ENCODE assay signal across 12 cellular contexts in the genomic region with DNA sequence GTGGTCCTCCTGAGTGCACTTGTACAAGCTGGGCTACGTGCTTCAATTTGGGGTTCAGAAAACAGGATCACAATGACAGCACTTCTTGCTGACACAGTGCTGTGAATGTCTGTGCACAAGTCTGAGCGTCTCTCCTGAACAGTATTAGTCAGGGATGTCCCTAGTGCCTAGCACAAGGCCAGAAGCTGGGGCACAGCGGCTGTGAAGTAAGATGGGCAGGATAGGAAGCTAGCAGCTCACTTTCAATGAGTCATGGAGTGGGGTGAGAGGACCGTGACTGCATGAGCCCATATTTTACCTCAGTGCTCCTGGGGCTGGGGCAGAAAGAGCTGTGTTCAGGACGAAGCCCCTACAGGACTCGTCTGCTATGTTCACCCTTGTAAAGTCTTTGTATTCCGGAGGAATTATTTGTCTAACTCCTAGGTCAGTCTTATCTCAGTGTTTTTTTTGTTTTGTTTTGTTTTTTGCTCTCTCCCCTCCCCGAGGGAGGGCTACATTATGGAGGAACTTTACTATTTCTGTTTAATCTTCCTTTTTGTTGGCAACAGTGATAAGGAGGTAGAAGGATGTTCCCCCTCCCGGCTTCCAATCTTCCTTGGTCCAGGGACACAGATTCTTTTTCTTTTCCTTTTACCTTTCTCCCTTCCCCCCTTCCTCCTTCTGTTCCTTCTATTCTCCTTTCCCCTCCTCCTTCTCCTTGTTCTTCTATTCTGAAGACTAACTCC. TPM values are rescaled to one million over a fixed set of nuclear protein-coding genes. Genes with fewer than 3 reads are reported as not detected.
A peak's percentile ranks its signal among the peaks of the same experiment; 100 is the strongest.
DNase-seq lines count a peak whose midpoint lies in the region; ATAC-seq, FAIRE-seq and TF ChIP-seq lines count a peak whose summit lies in the region.
"Had no signal": no experiment of that assay in that cellular context is flagged by ENCODE, and none has a peak within 500 bp of the region (broad histone marks: within the 10 kb centered on the region; RNA-seq: fewer than 3 reads in every experiment).

No MANE protein-coding gene starts in this region.

- FAIRE-seq in H54 (lab: Jason Lieb, UNC): peak; percentile 92

- no peak for TF ChIP-seq CTCF in PC-3 (conservative IDR thresholded peaks at IDR 0.05; ENCODE audit: low read depth, low read length)
- no peak for TF ChIP-seq CTCF in epithelial cell of esophagus (IDR thresholded peaks at IDR 0.05; ENCODE audit: insufficient read depth, low read depth, low read length, missing control alignments)
- no peak for TF ChIP-seq CTCF in sigmoid colon (IDR thresholded peaks at IDR 0.05)
- no peak for TF ChIP-seq CTCF in prostate gland (IDR thresholded peaks at IDR 0.05)

- H3K4me1 ChIP-seq in PC-3 (ENCODE audit: insufficient read depth, low read length) (peaks cover 5% of the 10 kb centered on the region; the same call in 1 of the 2 replicates), sigmoid colon (peaks cover 0 to 35% (median 15%) of the 10 kb centered on the region in 4 donors), prostate gland (replicated peaks) (no peaks in the 10 kb centered on the region)
- no peaks in the 10 kb centered on the region for H3K4me1 ChIP-seq in CD8-positive, alpha-beta memory T cell (ENCODE audit: insufficient read depth, low read length)

- H3F3A ChIP-seq in PC-3 (ENCODE audit: low read length, unreplicated experiment): no peaks in the 10 kb centered on the region

- no peak overlapping the region for H3K4me2 ChIP-seq in PC-3 (ENCODE audit: low read length)

- H3K27ac Mint-ChIP-seq in CD8-positive, alpha-beta memory T cell: no peak overlapping the region
- H3K27ac Mint-ChIP-seq: stimulated activated naive CD8-positive, alpha-beta T cell treated with anti-CD3 and anti-CD28 coated beads, Interleukin-15, amount 100 ng/mL, for 72 hours had no signal

- H3K4me1 Mint-ChIP-seq in CD8-positive, alpha-beta memory T cell: peaks cover 2 to 6% (median 4%) of the 10 kb centered on the region in 3 donors

- intact Hi-C loops in PC-3 (cut with micrococcal nuclease) (no loop called here), sigmoid colon (cut with DNase I) (no loop called here), prostate gland (cut with DNase I) (no loop called here)

- no peaks in the 10 kb centered on the region for H3K9me2 ChIP-seq in PC-3 (replicated peaks; ENCODE audit: low read length)

- peak; percentile 51 for ATAC-seq in PC-3
- ATAC-seq in HG02840 (IDR thresholded peaks at IDR 0.05; ENCODE audit: low FRiP score, unreplicated experiment): no peak
- ATAC-seq: stimulated activated naive CD8-positive, alpha-beta T cell treated with anti-CD3 and anti-CD28 coated beads, Interleukin-15, amount 100 ng/mL, for 72 hours had no signal

- no peaks in the 10 kb centered on the region for H3K36me3 Mint-ChIP-seq in CD8-positive, alpha-beta memory T cell

- H3K79me2 ChIP-seq in PC-3 (ENCODE audit: low read length): no peaks in the 10 kb centered on the region

- no peak overlapping the region for H3K9ac ChIP-seq in PC-3 (ENCODE audit: low read length)

- no peaks in the 10 kb centered on the region for H4K20me1 ChIP-seq in PC-3 (ENCODE audit: low read length)

- no peaks in the 10 kb centered on the region for H3K9me3 Mint-ChIP-seq in CD8-positive, alpha-beta memory T cell
- H3K9me3 Mint-ChIP-seq: stimulated activated naive CD8-positive, alpha-beta T cell treated with anti-CD3 and anti-CD28 coated beads, Interleukin-15, amount 100 ng/mL, for 72 hours had no signal

- TF ChIP-seq POLR2A in H54 (IDR thresholded peaks at IDR 0.05; ENCODE audit: low read depth, low read length) (no peak), sigmoid colon (IDR thresholded peaks at IDR 0.05) (no peak), prostate gland (IDR thresholded peaks at IDR 0.05) (no peak)

- no peak overlapping the region for H3K4me3 Mint-ChIP-seq in CD8-positive, alpha-beta memory T cell
- H3K4me3 Mint-ChIP-seq: stimulated activated naive CD8-positive, alpha-beta T cell treated with anti-CD3 and anti-CD28 coated beads, Interleukin-15, amount 100 ng/mL, for 72 hours had no signal

- no TSS peak for BruUV-seq in PC-3 (replicated peaks; lab: Mats Ljungman, UMichigan)

- H3K27ac ChIP-seq in PC-3 (ENCODE audit: low read length) (no peak overlapping the region), sigmoid colon (peak overlapping the region in 3 of 4 donors; percentile 44 to 52 (median 52)), prostate gland (no peak overlapping the region)
- no peak overlapping the region for H3K27ac ChIP-seq in CD8-positive, alpha-beta memory T cell (ENCODE audit: low read depth, low read length)
- H3K27ac ChIP-seq: SJCRH30 had no signal

- WGBS in sigmoid colon, 2 donors: 81 to 85% methylated on average over 9 of the region's 9 CpGs
- 68% methylated on average over 9 of the region's 9 CpGs for WGBS in prostate gland

- peaks cover 28 to 42% of the 10 kb centered on the region in 2 donors for H3K27me3 Mint-ChIP-seq in CD8-positive, alpha-beta memory T cell

- H3K27me3 ChIP-seq in PC-3 (ENCODE audit: low read length): peaks cover 19% of the 10 kb centered on the region
- no peaks in the 10 kb centered on the region for H3K27me3 ChIP-seq in sigmoid colon
- peaks cover 7% of the 10 kb centered on the region for H3K27me3 ChIP-seq in CD8-positive, alpha-beta memory T cell (ENCODE audit: insufficient read depth, low read length, poor library complexity, severe bottlenecking)
- H3K27me3 ChIP-seq in prostate gland (replicated peaks; ENCODE audit: insufficient read depth): no peaks in the 10 kb centered on the region
- H3K27me3 ChIP-seq: MG63, SJCRH30 had no signal

- POLR2A ChIA-PET in PC-3 (lab: Charles Lee; ENCODE audit: unreplicated experiment): interaction anchor here (0.6 kb wide), 1 partner anchor 606 kb away, joined by 3 read pairs; no protein-coding TSS in a partner anchor
- POLR2A ChIA-PET in CD8-positive, alpha-beta memory T cell (lab: Charles Lee): no interaction called here

- CTCF ChIA-PET in PC-3 (lab: Charles Lee): interaction anchor here (0.5 to 1.1 kb wide), 2 partner anchors 9 to 204 kb away, joined by 3 read pairs; no protein-coding TSS in a partner anchor
- CTCF ChIA-PET in CD8-positive, alpha-beta memory T cell (lab: Charles Lee): no interaction called here

- H2AFZ ChIP-seq in PC-3 (ENCODE audit: low read length): 0 out of 2 replicates have a peak overlapping the region, but pooled peaks have one; percentile 1

- peak; percentile 94 for DNase-seq in H54 (ENCODE audit: insufficient read length, low spot score)
- peak; percentile 58 for DNase-seq in PC-3
- peak; percentile 95 for DNase-seq in epithelial cell of esophagus (ENCODE audit: low read depth)
- DNase-seq in sigmoid colon: no peak
- DNase-seq in CD8-positive, alpha-beta memory T cell: no peak
- DNase-seq in prostate gland (ENCODE audit: low spot score): no peak
- DNase-seq in NCI-H446 treated with DMSO at 0.1 percent for 48 hours (lab: John Stamatoyannopoulos, UW): no peak
- DNase-seq: MG63; stimulated activated naive CD8-positive, alpha-beta T cell treated with anti-CD3 and anti-CD28 coated beads, Interleukin-15, amount 100 ng/mL, for 72 hours had no signal

- no peaks in the 10 kb centered on the region for H3K9me3 ChIP-seq in PC-3 (ENCODE audit: low read length)
- no peaks in the 10 kb centered on the region for H3K9me3 ChIP-seq in sigmoid colon
- H3K9me3 ChIP-seq in CD8-positive, alpha-beta memory T cell (ENCODE audit: low read length): no peaks in the 10 kb centered on the region
- no peaks in the 10 kb centered on the region for H3K9me3 ChIP-seq in prostate gland
- H3K9me3 ChIP-seq: MG63, SJCRH30 had no signal

- H3K36me3 ChIP-seq in PC-3 (ENCODE audit: low read depth, low read length): no peaks in the 10 kb centered on the region
- H3K36me3 ChIP-seq in sigmoid colon: no peaks in the 10 kb centered on the region
- H3K36me3 ChIP-seq in CD8-positive, alpha-beta memory T cell (ENCODE audit: insufficient read depth, low read length): no peaks in the 10 kb centered on the region
- H3K36me3 ChIP-seq in prostate gland: no peaks in the 10 kb centered on the region
- H3K36me3 ChIP-seq: MG63, SJCRH30 had no signal

- H3K4me3 ChIP-seq in PC-3 (ENCODE audit: low read length): no peak overlapping the region
- no peak overlapping the region for H3K4me3 ChIP-seq in epithelial cell of esophagus (ENCODE audit: low read length)
- no peak overlapping the region for H3K4me3 ChIP-seq in sigmoid colon
- H3K4me3 ChIP-seq in CD8-positive, alpha-beta memory T cell (ENCODE audit: low read length): no peak overlapping the region
- no peak overlapping the region for H3K4me3 ChIP-seq in prostate gland
- H3K4me3 ChIP-seq: MG63, SJCRH30 had no signal

- no peak for TF ChIP-seq EP300 in sigmoid colon (IDR thresholded peaks at IDR 0.05)

RNA-seq across cellular contexts. Expression of gene LRMDA, which starts 2.8 kb away (rescaled TPM):
- 1.2 and 3.6 TPM in 2 replicates for total RNA-seq in PC-3 (2014; rRNA removed)
- 10 to 100 TPM in 3 of 4 donors, 1 to 10 TPM in 1; 5.7 to 22.2 (median 13.7) TPM for total RNA-seq in sigmoid colon
- 1 to 10 TPM; 2.8 to 9.0 (median 4.2) TPM for polyA plus RNA-seq in sigmoid colon
- total RNA-seq in CD8-positive, alpha-beta memory T cell: not detected
- polyA plus RNA-seq in CD8-positive, alpha-beta memory T cell: not detected
- 10 to 100 TPM in 1 of 2 donors, 1 to 10 TPM in 1; 9.6 to 12.6 TPM for total RNA-seq in prostate gland
- total RNA-seq: G401 had no signal

RNA-seq across cellular contexts. Expression of gene ZNF503, which starts 27.0 kb away (rescaled TPM):
- total RNA-seq in PC-3 (2014; rRNA removed): 42.3 and 72.1 TPM in 2 replicates
- 10 to 100 TPM; 10.0 to 20.3 (median 18.2) TPM for total RNA-seq in sigmoid colon
- 1 to 10 TPM; 2.3 to 6.3 (median 5.4) TPM for polyA plus RNA-seq in sigmoid colon
- under 1 TPM; 0.07 to 0.13 TPM for total RNA-seq in CD8-positive, alpha-beta memory T cell
- polyA plus RNA-seq in CD8-positive, alpha-beta memory T cell: not detected
- 10 to 100 TPM; 23.9 to 33.7 TPM for total RNA-seq in prostate gland

Comparison
In these comparisons a context has a peak if more than half of its experiments do, and no peak if none do; other contexts are left out.
1. DNase-seq: peak in H54 (single experiment), PC-3 (single experiment) and epithelial cell of esophagus (single experiment); none in sigmoid colon (single experiment), CD8-positive, alpha-beta memory T cell (0 of 5), prostate gland (single experiment) and NCI-H446 treated with DMSO at 0.1 percent for 48 hours (single experiment).
2. H3K27ac ChIP-seq: peak in sigmoid colon (3 of 4); none in PC-3 (single experiment), CD8-positive, alpha-beta memory T cell (single experiment) and prostate gland (0 of 2).
3. RNA of gene ZNF503, which starts 27.0 kb away (total RNA-seq): 42.3 to 72.1 TPM in PC-3, 23.9 to 33.7 TPM in prostate gland and 10.0 to 20.3 TPM in sigmoid colon; 0.07 to 0.13 TPM in CD8-positive, alpha-beta memory T cell; every median in the first group is over 4 times any median in the second.